In the genomic region with DNA sequence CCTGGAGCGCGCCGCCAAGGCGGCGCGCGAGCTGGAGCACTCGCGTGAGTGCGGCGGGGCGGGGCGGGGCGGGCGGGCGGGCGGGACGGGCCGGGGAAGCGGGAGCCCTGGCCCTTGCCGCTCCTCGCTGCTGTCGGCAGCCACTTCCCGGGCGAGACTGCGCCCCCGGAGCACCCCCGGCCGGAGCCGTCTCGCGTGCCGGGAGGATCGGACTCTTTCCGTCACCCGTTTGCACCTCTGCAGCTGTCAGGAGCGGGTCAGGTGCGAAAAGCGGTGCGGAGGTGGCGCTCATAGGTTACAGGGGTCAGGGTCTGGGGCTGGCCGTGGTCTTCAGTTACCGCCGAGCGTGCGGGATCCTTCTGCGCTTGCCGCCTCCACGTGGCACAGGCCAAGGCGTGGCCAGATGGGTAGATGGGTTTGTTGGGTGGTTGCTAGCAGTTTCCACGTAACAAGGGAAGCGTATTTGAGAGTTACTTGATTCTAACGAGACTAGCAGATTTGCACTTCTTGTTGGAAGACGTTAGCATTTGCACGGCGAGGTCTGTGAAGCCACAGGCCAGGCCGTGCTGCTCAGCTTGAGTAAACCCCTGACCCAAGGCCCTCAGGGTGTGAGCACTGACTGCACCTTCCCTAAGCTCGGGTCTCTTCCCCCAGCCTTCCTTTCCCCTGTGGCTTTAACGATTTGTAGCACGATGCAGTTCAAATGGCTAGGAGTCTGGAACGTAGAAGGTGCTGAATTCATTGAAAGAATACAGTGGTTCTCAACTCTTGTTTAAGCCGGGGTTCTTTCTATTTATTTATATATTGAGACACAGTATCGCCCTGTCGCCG, we compare ENCODE assay signal across 8 cellular contexts. TPM values are rescaled to one million over a fixed set of nuclear protein-coding genes. Genes with fewer than 3 reads are reported as not detected.
DNase-seq lines count a peak whose midpoint lies in the region; ATAC-seq and TF ChIP-seq lines count a peak whose summit lies in the region.
"Not testable (repeated sequence)": the region's sequence is repeated elsewhere in the genome, so short reads cannot be mapped to it uniquely, and the experiment has no call there.

No MANE protein-coding gene starts in this region.

- ATAC-seq in GM21381 (IDR thresholded peaks at IDR 0.05; ENCODE audit: unreplicated experiment) (peak; percentile 13), HG03439 (IDR thresholded peaks at IDR 0.05; ENCODE audit: unreplicated experiment) (peak; percentile 21), lower lobe of right lung (peak; percentile 2 to 3)

- H3K4me2 ChIP-seq in BLaER1 treated with 17β-estradiol and CSF1 and Interleukin-3, amounts not matched to agents 10 nM and 100 nM, result peak overlapping the region; percentile 94 to 100 (median 97)

- H3K4me3 Mint-ChIP-seq in activated naive CD4-positive, alpha-beta T cell treated with anti-CD3 and anti-CD28 coated beads, Interleukin-2, amount 50 U/mL, for 24 hours, result peak overlapping the region; percentile 86

- peaks cover 44 to 67% (median 56%) of the 10 kb centered on the region in 10 experiments for H3K4me1 ChIP-seq in BLaER1 treated with 17β-estradiol and CSF1 and Interleukin-3, amounts not matched to agents 10 nM and 100 nM
- H3K4me1 ChIP-seq in esophagus (ENCODE audit: control insufficient read depth in 2 of 2, insufficient read depth in 2 of 2, low read length in 1 of 2) (peaks cover 3 to 13% of the 10 kb centered on the region in 2 donors), lower lobe of right lung (peaks cover 21% of the 10 kb centered on the region)

- 2% methylated on average over 29 to 56 of the region's 65 CpGs for WGBS in esophagus, 2 donors

- peak overlapping the region; percentile 75 to 88 (median 81) for H3K9ac ChIP-seq in BLaER1 treated with 17β-estradiol and CSF1 and Interleukin-3, amounts not matched to agents 10 nM and 100 nM

- peak; percentile 10 for DNase-seq in SK-MEL-5 (ENCODE audit: low read depth, low spot score)
- DNase-seq in lower lobe of right lung, result not testable (repeated sequence)

- H4K20me1 ChIP-seq in BLaER1 treated with 17β-estradiol and CSF1 and Interleukin-3, amounts not matched to agents 10 nM and 100 nM, result peaks cover 0 to 52% (median 47%) of the 10 kb centered on the region in 11 experiments; a peak in 20 of 22 replicates

- not testable (repeated sequence) for H3K9me3 ChIP-seq in BLaER1 treated with 17β-estradiol and CSF1 and Interleukin-3, amounts not matched to agents 10 nM and 100 nM (replicated peaks in 1 of 11); esophagus (ENCODE audit: control insufficient read depth in 2 of 2, insufficient read depth in 1 of 2, low read depth in 1 of 2, low read length in 1 of 2); lower lobe of right lung

- peaks cover 3 to 24% (median 15%) of the 10 kb centered on the region in 11 experiments; a peak in 18 of 22 replicates for H3K36me3 ChIP-seq in BLaER1 treated with 17β-estradiol and CSF1 and Interleukin-3, amounts not matched to agents 10 nM and 100 nM
- H3K36me3 ChIP-seq in esophagus (ENCODE audit: control insufficient read depth in 2 of 2, insufficient read depth in 2 of 2, low read length in 1 of 2); lower lobe of right lung: not testable (repeated sequence)

- intact Hi-C loops in lower lobe of right lung (cut with DNase I), result not testable (repeated sequence)

- peak overlapping the region; percentile 67 to 89 (median 80) for H3K4me3 ChIP-seq in BLaER1 treated with 17β-estradiol and CSF1 and Interleukin-3, amounts not matched to agents 10 nM and 100 nM
- H3K4me3 ChIP-seq in esophagus (ENCODE audit: low read depth in 1 of 2, low read length in 2 of 2) (peak overlapping the region; percentile 86 to 87), lower lobe of right lung (peak overlapping the region; percentile 86), skin epidermis (peak overlapping the region; percentile 54 to 97 (median 82))

- in situ Hi-C loops in SK-MEL-5 (cut with HindIII; ENCODE audit: low pct_unique_long_range_greater_than_20kb, low sequenced_read_pairs), result not testable (repeated sequence)

- H3K27me3 Mint-ChIP-seq in activated naive CD4-positive, alpha-beta T cell treated with anti-CD3 and anti-CD28 coated beads, Interleukin-2, amount 50 U/mL, for 24 hours, result not testable (repeated sequence)

- not testable (repeated sequence) for H3K36me3 Mint-ChIP-seq in activated naive CD4-positive, alpha-beta T cell treated with anti-CD3 and anti-CD28 coated beads, Interleukin-2, amount 50 U/mL, for 24 hours

- not testable (repeated sequence) for H3K9me3 Mint-ChIP-seq in activated naive CD4-positive, alpha-beta T cell treated with anti-CD3 and anti-CD28 coated beads, Interleukin-2, amount 50 U/mL, for 24 hours

- H3K27ac ChIP-seq in BLaER1 treated with 17β-estradiol and CSF1 and Interleukin-3, amounts not matched to agents 10 nM and 100 nM, result peak overlapping the region in 10 of 11 experiments; percentile 4 to 81 (median 72); a peak in 13 of 22 replicates
- peak overlapping the region; percentile 39 to 74 for H3K27ac ChIP-seq in esophagus (ENCODE audit: low read depth in 2 of 2, low read length in 1 of 2)
- peak overlapping the region; percentile 85 for H3K27ac ChIP-seq in lower lobe of right lung
- H3K27ac ChIP-seq in skin epidermis, result peak overlapping the region in 19 of 21 experiments; percentile 67 to 95 (median 84)

- H3K4me1 Mint-ChIP-seq in activated naive CD4-positive, alpha-beta T cell treated with anti-CD3 and anti-CD28 coated beads, Interleukin-2, amount 50 U/mL, for 24 hours, result peaks cover 21% of the 10 kb centered on the region

- H3K27me3 ChIP-seq in BLaER1 treated with 17β-estradiol and CSF1 and Interleukin-3, amounts not matched to agents 10 nM and 100 nM; esophagus (ENCODE audit: control insufficient read depth in 1 of 2, insufficient read depth in 2 of 2, low read length in 2 of 2); lower lobe of right lung (ENCODE audit: low read depth): not testable (repeated sequence)

- not testable (repeated sequence) for TF ChIP-seq CTCF in lower lobe of right lung (IDR thresholded peaks at IDR 0.05)

- not testable (repeated sequence) for H3K27ac Mint-ChIP-seq in activated naive CD4-positive, alpha-beta T cell treated with anti-CD3 and anti-CD28 coated beads, Interleukin-2, amount 50 U/mL, for 24 hours

RNA-seq across cellular contexts. Expression of a gene that starts 0.7 kb away (rescaled TPM):
- total RNA-seq in SK-MEL-5 (2014; rRNA removed; shearing (Covaris generic)), result 31.3 and 36.3 TPM in 2 replicates
- polyA plus RNA-seq in SK-MEL-5 (2015; cell fraction: cytosol; rRNA removed), result 25.4 and 30.1 TPM in 2 replicates
- 230 and 279 TPM in 2 replicates for polyA plus RNA-seq in SK-MEL-5 (2015; cell fraction: nucleus; rRNA removed)
- polyA plus RNA-seq in esophagus, result 10 to 100 TPM; 20.7 to 43.3 TPM
- total RNA-seq in lower lobe of right lung, result 19.0 TPM

RNA-seq across cellular contexts. Expression of a gene that starts 22.8 kb away (rescaled TPM):
- 0.05 TPM in 1 of 2 replicates, not detected in the other for total RNA-seq in SK-MEL-5 (2014; rRNA removed; shearing (Covaris generic))
- not detected in 2 replicates for polyA plus RNA-seq in SK-MEL-5 (2015; cell fraction: cytosol; rRNA removed)
- polyA plus RNA-seq in SK-MEL-5 (2015; cell fraction: nucleus; rRNA removed), result 5.7 TPM in 1 of 2 replicates, not detected in the other
- polyA plus RNA-seq in esophagus, result 1 to 10 TPM; 1.8 to 2.1 TPM
- total RNA-seq in lower lobe of right lung, result 7.8 TPM

RNA-seq across cellular contexts. Expression of a gene that starts 36.8 kb away (rescaled TPM):
- 11.7 and 15.3 TPM in 2 replicates for total RNA-seq in SK-MEL-5 (2014; rRNA removed; shearing (Covaris generic))
- polyA plus RNA-seq in SK-MEL-5 (2015; cell fraction: cytosol; rRNA removed), result 24.4 and 34.6 TPM in 2 replicates
- 3.5 and 11.5 TPM in 2 replicates for polyA plus RNA-seq in SK-MEL-5 (2015; cell fraction: nucleus; rRNA removed)
- 10 to 100 TPM; 21.0 to 21.4 TPM for polyA plus RNA-seq in esophagus
- 58.7 TPM for total RNA-seq in lower lobe of right lung

RNA-seq across cellular contexts. Expression of a gene that starts 39.7 kb away (rescaled TPM):
- total RNA-seq in SK-MEL-5 (2014; rRNA removed; shearing (Covaris generic)), result 32.1 and 36.5 TPM in 2 replicates
- 43.6 and 51.5 TPM in 2 replicates for polyA plus RNA-seq in SK-MEL-5 (2015; cell fraction: cytosol; rRNA removed)
- polyA plus RNA-seq in SK-MEL-5 (2015; cell fraction: nucleus; rRNA removed), result 56.9 and 75.0 TPM in 2 replicates
- 10 to 100 TPM; 25.4 to 26.1 TPM for polyA plus RNA-seq in esophagus
- 14.1 TPM for total RNA-seq in lower lobe of right lung

RNA-seq across cellular contexts. Expression of a gene that starts 51.2 kb away (rescaled TPM):
- not detected in 2 replicates for total RNA-seq in SK-MEL-5 (2014; rRNA removed; shearing (Covaris generic))
- polyA plus RNA-seq in SK-MEL-5 (2015; cell fraction: cytosol; rRNA removed), result not detected in 2 replicates
- 0.33 TPM in 1 of 2 replicates, not detected in the other for polyA plus RNA-seq in SK-MEL-5 (2015; cell fraction: nucleus; rRNA removed)
- polyA plus RNA-seq in esophagus, result 10 to 100 TPM; 10.6 to 12.4 TPM
- total RNA-seq in lower lobe of right lung, result 22.3 TPM
